1 cellular context compared by ENCODE assay signal in genomic region chr2:146227395-146228393, GRCh38.
A peak's percentile ranks its signal among the peaks of the same experiment; 100 is the strongest.
TF ChIP-seq lines count a peak whose summit lies in the region.

No MANE protein-coding gene starts in this region.

TF ChIP-seq in GM12878, 131 proteins besides CTCF, POLR2A, EP300 and RAD21 (continued from another document):
- TF ChIP-seq PRDM15 (CRISPR knock-in tag; IDR thresholded peaks at IDR 0.05) (no peak), MEF2A (IDR thresholded peaks at IDR 0.05; ENCODE audit: insufficient read depth, low read depth, low read length) (no peak), ZNF24 (IDR thresholded peaks at IDR 0.05) (0 out of 2 replicates have a peak, but pooled peaks have one; percentile 37), JUNB (IDR thresholded peaks at IDR 0.05) (peak; percentile 80), IKZF2 (IDR thresholded peaks at IDR 0.05) (peak; percentile 77 to 80), RUNX3 (IDR thresholded peaks at IDR 0.05; ENCODE audit: low read length) (peak; percentile 75; the same call in 1 of the 2 replicates), IRF4 (IDR thresholded peaks at IDR 0.05; ENCODE audit: low read depth, low read length) (peak; percentile 24; the same call in 1 of the 2 replicates), BMI1 (IDR thresholded peaks at IDR 0.05; ENCODE audit: borderline replicate concordance) (no peak), BCLAF1 (IDR thresholded peaks at IDR 0.05) (no peak), SKIL (IDR thresholded peaks at IDR 0.05; ENCODE audit: low read depth, poor library complexity, severe bottlenecking) (peak; percentile 44), IKZF1 (conservative IDR thresholded peaks at IDR 0.05) (peak; percentile 79), NR2F1 (conservative IDR thresholded peaks at IDR 0.05) (peak; percentile 13; the same call in 1 of the 2 replicates), YBX1 (IDR thresholded peaks at IDR 0.05) (no peak), ZNF274 (IDR thresholded peaks at IDR 0.05; ENCODE audit: insufficient read depth, insufficient read length) (no peak), NFIC (IDR thresholded peaks at IDR 0.05; ENCODE audit: low read depth, low read length) (peak; percentile 46; the same call in 1 of the 2 replicates), EED (IDR thresholded peaks at IDR 0.05; ENCODE audit: low read depth) (peak; percentile 92), CREM (IDR thresholded peaks at IDR 0.05; ENCODE audit: low read depth) (peak; percentile 44), FOXM1 (IDR thresholded peaks at IDR 0.05; ENCODE audit: low read depth, low read length) (peak; percentile 20; the same call in 1 of the 2 replicates), EZH2 (IDR thresholded peaks at IDR 0.05; ENCODE audit: borderline replicate concordance, control insufficient read depth, low read depth, low read length) (no peak), CHD1 (IDR thresholded peaks at IDR 0.05; ENCODE audit: low read depth, low read length) (no peak), DPF2 (IDR thresholded peaks at IDR 0.05) (peak; percentile 28; the same call in 1 of the 2 replicates), MYC (IDR thresholded peaks at IDR 0.05; ENCODE audit: insufficient read depth, insufficient read length, insufficient replicate concordance, low read length, severe bottlenecking) (no peak)
